6 cellular contexts compared by ENCODE assay signal in genomic region chr7:27142562-27143021, GRCh38. TPM values are rescaled to one million over a fixed set of nuclear protein-coding genes. Genes with fewer than 3 reads are reported as not detected.
DNase-seq lines count a peak whose midpoint lies in the region; ATAC-seq and TF ChIP-seq lines count a peak whose summit lies in the region.

No MANE protein-coding gene starts in this region.

- H3K27me3 ChIP-seq in neural progenitor cell: peaks cover 100% of the 10 kb centered on the region

- H3K4me2 ChIP-seq in neural progenitor cell: peak overlapping the region; percentile 81

- H3K36me3 Mint-ChIP-seq in HFFc6 (ENCODE audit: low read depth) (peaks cover 18% of the 10 kb centered on the region), neural progenitor cell (no peaks in the 10 kb centered on the region)

- no peaks in the 10 kb centered on the region for H3K9me3 ChIP-seq in neural progenitor cell (ENCODE audit: low read depth)

- ATAC-seq in HG03521 (IDR thresholded peaks at IDR 0.05; ENCODE audit: unreplicated experiment): no peak
- no peak for ATAC-seq in GM21576 (IDR thresholded peaks at IDR 0.05; ENCODE audit: unreplicated experiment)

- H3K27ac Mint-ChIP-seq in HFFc6 (no peak overlapping the region), neural progenitor cell (no peak overlapping the region)

- H3K4me3 Mint-ChIP-seq in HFFc6 (peak overlapping the region; percentile 86), neural progenitor cell (peak overlapping the region; percentile 72)

- H3K4me1 Mint-ChIP-seq in HFFc6 (ENCODE audit: low read depth) (peaks cover 6% of the 10 kb centered on the region; the same call in 1 of the 2 replicates), neural progenitor cell (peaks cover 8% of the 10 kb centered on the region)

- H3K4me3 ChIP-seq in coronary artery: peak overlapping the region; percentile 67
- H3K4me3 ChIP-seq in neural progenitor cell: peak overlapping the region; percentile 41

- no peak overlapping the region for H3K9ac ChIP-seq in neural progenitor cell

- H3K27me3 Mint-ChIP-seq in HFFc6 (ENCODE audit: insufficient read depth) (peaks cover 3% of the 10 kb centered on the region; the same call in 1 of the 2 replicates), neural progenitor cell (ENCODE audit: insufficient read depth, low read depth) (peaks cover 90% of the 10 kb centered on the region)

- H2AFZ ChIP-seq in neural progenitor cell (replicated peaks): peak overlapping the region; percentile 9

- H3K36me3 ChIP-seq in neural progenitor cell: no peaks in the 10 kb centered on the region

- DNase-seq in HFFc6 (no peak), coronary artery (ENCODE audit: low spot score) (no peak), neural progenitor cell (ENCODE audit: low spot score) (no peak)
- DNase-seq in activated effector memory CD4-positive, alpha-beta T cell treated with anti-CD3 and anti-CD28 coated beads, Interleukin-2, amount 50 U/mL, for 16 hours: no peak

- no peaks in the 10 kb centered on the region for H3K9me3 Mint-ChIP-seq in HFFc6
- H3K9me3 Mint-ChIP-seq in neural progenitor cell: peaks cover 25% of the 10 kb centered on the region

- H3K4me1 ChIP-seq in neural progenitor cell: peaks cover 10% of the 10 kb centered on the region

- TF ChIP-seq CTCF in HFFc6 (IDR thresholded peaks at IDR 0.05) (no peak), coronary artery (IDR thresholded peaks at IDR 0.05) (no peak), neural progenitor cell (IDR thresholded peaks at IDR 0.05) (no peak)

- H3F3A ChIP-seq in neural progenitor cell (ENCODE audit: low read depth): no peaks in the 10 kb centered on the region

- H3K27ac ChIP-seq in coronary artery (peak overlapping the region in 1 of 2 donors; percentile 53), neural progenitor cell (no peak overlapping the region)

- no peaks in the 10 kb centered on the region for H3K79me2 ChIP-seq in neural progenitor cell (ENCODE audit: low read depth)

- H4K20me1 ChIP-seq in neural progenitor cell (ENCODE audit: low read depth): peaks cover 95% of the 10 kb centered on the region

RNA-seq across cellular contexts. Expression of gene HOXA5, which starts 0.9 kb away (rescaled TPM):
- 1 to 10 TPM; 2.0 to 3.8 (median 2.8) TPM for total RNA-seq in HFFc6 (2021; fragmentation: NEBNext Ultra II Directional; extraction: Animal tissue kit (Norgen Biotek cat#: 25700))
- not detected in 2 replicates for total RNA-seq in neural progenitor cell (ENCODE audit: low replicate concordance)

RNA-seq across cellular contexts. Expression of gene HOXA6, which starts 5.0 kb away (rescaled TPM):
- 1 to 10 TPM; 2.3 to 3.8 (median 2.8) TPM for total RNA-seq in HFFc6 (2021; fragmentation: NEBNext Ultra II Directional; extraction: Animal tissue kit (Norgen Biotek cat#: 25700))
- total RNA-seq in neural progenitor cell (ENCODE audit: low replicate concordance): not detected in 2 replicates

RNA-seq across cellular contexts. Expression of gene HOXA3, which starts 9.8 kb away (rescaled TPM):
- total RNA-seq in HFFc6 (2021; fragmentation: NEBNext Ultra II Directional; extraction: Animal tissue kit (Norgen Biotek cat#: 25700)): 1 to 10 TPM in 3 of 6 experiments, under 1 TPM in 3; 0.33 to 1.9 (median 1.1) TPM
- total RNA-seq in neural progenitor cell (ENCODE audit: low replicate concordance): not detected in 2 replicates

RNA-seq across cellular contexts. Expression of gene HOXA4, which starts 12.0 kb away (rescaled TPM):
- 1 to 10 TPM in 1 of 6 experiments, under 1 TPM in 5; 0.38 to 1.0 (median 0.47) TPM for total RNA-seq in HFFc6 (2021; fragmentation: NEBNext Ultra II Directional; extraction: Animal tissue kit (Norgen Biotek cat#: 25700))
- not detected in 2 replicates for total RNA-seq in neural progenitor cell (ENCODE audit: low replicate concordance)

RNA-seq across cellular contexts. Expression of gene HOXA7, which starts 13.9 kb away (rescaled TPM):
- total RNA-seq in HFFc6 (2021; fragmentation: NEBNext Ultra II Directional; extraction: Animal tissue kit (Norgen Biotek cat#: 25700)): 1 to 10 TPM; 6.2 to 8.2 (median 6.8) TPM
- total RNA-seq in neural progenitor cell (ENCODE audit: low replicate concordance): not detected in 2 replicates
